Comparison of ENCODE assay signal across 10 cellular contexts in the genomic region with DNA sequence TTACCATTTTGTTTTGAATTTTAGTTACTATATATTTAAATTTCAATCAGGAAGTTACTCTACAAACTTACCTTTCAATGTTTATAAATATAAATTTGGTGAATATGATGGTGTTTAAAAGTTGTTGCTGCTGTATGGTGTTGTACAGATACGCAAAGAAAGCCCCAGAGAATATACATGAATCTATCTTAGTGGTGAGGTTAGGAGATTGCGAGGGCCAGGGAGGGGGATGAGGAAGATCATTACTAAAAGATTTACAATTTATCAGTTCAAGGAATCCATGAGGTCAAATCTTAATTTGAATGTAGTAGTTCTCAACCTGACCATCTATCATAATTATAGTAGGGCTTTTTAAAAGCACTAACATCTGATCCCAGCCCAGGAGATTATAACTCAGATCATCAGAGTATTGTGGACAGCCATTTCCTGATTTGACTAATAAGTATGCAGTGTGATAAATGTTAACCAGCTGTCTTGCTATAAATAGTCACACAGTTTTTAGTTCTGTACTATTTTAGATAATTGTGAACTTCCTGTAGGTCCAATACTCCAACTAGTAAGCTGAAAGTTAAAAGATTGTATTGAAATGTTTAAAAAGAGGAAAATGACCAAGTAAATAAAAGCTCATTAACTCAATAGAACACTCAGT. TPM values are rescaled to one million over a fixed set of nuclear protein-coding genes. Genes with fewer than 3 reads are reported as not detected.
DNase-seq lines count a peak whose midpoint lies in the region; ATAC-seq, FAIRE-seq and TF ChIP-seq lines count a peak whose summit lies in the region.
"Had no signal": no experiment of that assay in that cellular context is flagged by ENCODE, and none has a peak within 500 bp of the region (broad histone marks: within the 10 kb centered on the region; RNA-seq: fewer than 3 reads in every experiment).

No MANE protein-coding gene starts in this region.

- no peaks in the 10 kb centered on the region for H3K9me3 ChIP-seq in CD4-positive, alpha-beta memory T cell (ENCODE audit: control insufficient read depth in 1 of 2, low read length in 2 of 2)

- peak overlapping the region in 1 of 8 donors; percentile 1 for H3K4me3 Mint-ChIP-seq in CD4-positive, alpha-beta memory T cell
- no peak overlapping the region for H3K4me3 Mint-ChIP-seq in progenitor cell of endocrine pancreas (ENCODE audit: low read depth)

- TF ChIP-seq CTCF in progenitor cell of endocrine pancreas (IDR thresholded peaks at IDR 0.05; ENCODE audit: unreplicated experiment): no peak

- DNase-seq in CD4-positive, alpha-beta memory T cell: no peak
- DNase-seq in dermis blood vessel endothelial cell: peak; percentile 45
- DNase-seq in progenitor cell of endocrine pancreas (ENCODE audit: low spot score, unreplicated experiment): no peak
- DNase-seq in Ammon's horn (ENCODE audit: low spot score): no peak
- no peak for DNase-seq in urothelium cell line (ENCODE audit: low spot score)
- DNase-seq in NCI-H1092 treated with DMSO at 0.1 percent for 48 hours (lab: John Stamatoyannopoulos, UW): no peak
- DNase-seq: activated CD4-positive, CD25-positive, alpha-beta regulatory T cell treated with anti-CD3 and anti-CD28 coated beads, Interleukin-2, amount 50 U/mL, for 72 hours had no signal

- peaks cover 21 to 32% of the 10 kb centered on the region in 2 donors for H3K36me3 Mint-ChIP-seq in CD4-positive, alpha-beta memory T cell
- H3K36me3 Mint-ChIP-seq in progenitor cell of endocrine pancreas (ENCODE audit: insufficient read depth): peaks cover 17% of the 10 kb centered on the region

- H3K4me3 ChIP-seq in CD4-positive, alpha-beta memory T cell (ENCODE audit: low read length in 2 of 2): no peak overlapping the region

- H3K4me1 ChIP-seq in CD4-positive, alpha-beta memory T cell (ENCODE audit: insufficient read depth, low read length): peaks cover 20% of the 10 kb centered on the region

- no peaks in the 10 kb centered on the region for H3K9me3 Mint-ChIP-seq in CD4-positive, alpha-beta memory T cell
- no peaks in the 10 kb centered on the region for H3K9me3 Mint-ChIP-seq in progenitor cell of endocrine pancreas (ENCODE audit: low read depth)

- POLR2A ChIA-PET in CD4-positive, alpha-beta memory T cell (lab: Charles Lee; ENCODE audit: partially characterized antibody): interaction anchor here (1.3 kb wide), 1 partner anchor 65 kb away, joined by 3 read pairs; no protein-coding TSS in a partner anchor

- intact Hi-C loops in CD4-positive, alpha-beta memory T cell (cut with micrococcal nuclease): no loop called here

- H3K36me3 ChIP-seq in CD4-positive, alpha-beta memory T cell (ENCODE audit: insufficient read depth, low read length): no peaks in the 10 kb centered on the region

- CTCF ChIA-PET in CD4-positive, alpha-beta memory T cell (lab: Charles Lee; ENCODE audit: partially characterized antibody): interaction anchor here (1.0 to 8.9 kb wide), 7 partner anchors 10 to 176 kb away, joined by 3 to 102 read pairs (median 6); a partner anchor contains a TSS

- H3K27ac Mint-ChIP-seq in CD4-positive, alpha-beta memory T cell: peak overlapping the region; percentile 3 to 70 (median 36)
- H3K27ac Mint-ChIP-seq in progenitor cell of endocrine pancreas: no peak overlapping the region

- no peak overlapping the region for H3K27ac ChIP-seq in CD4-positive, alpha-beta memory T cell (ENCODE audit: low read depth, low read length)

- H3K4me1 Mint-ChIP-seq in CD4-positive, alpha-beta memory T cell: peaks cover 17 to 25% (median 20%) of the 10 kb centered on the region in 4 donors
- H3K4me1 Mint-ChIP-seq in progenitor cell of endocrine pancreas (ENCODE audit: low read depth): no peaks in the 10 kb centered on the region

- H3K27me3 Mint-ChIP-seq in CD4-positive, alpha-beta memory T cell: no peaks in the 10 kb centered on the region
- no peaks in the 10 kb centered on the region for H3K27me3 Mint-ChIP-seq in progenitor cell of endocrine pancreas

- ATAC-seq in GM19452 (IDR thresholded peaks at IDR 0.05; ENCODE audit: unreplicated experiment) (peak; percentile 83), HG03354 (IDR thresholded peaks at IDR 0.05; ENCODE audit: poor library complexity, severe bottlenecking, unreplicated experiment) (peak; percentile 92)

- no peak for FAIRE-seq in urothelium cell line (lab: Jason Lieb, UNC)

- H3K27me3 ChIP-seq in CD4-positive, alpha-beta memory T cell (ENCODE audit: insufficient read depth, low read length): no peaks in the 10 kb centered on the region

RNA-seq across cellular contexts. Expression of a gene that starts 23.6 kb away (rescaled TPM):
- 10 to 100 TPM; 19.9 to 20.9 TPM for total RNA-seq in CD4-positive, alpha-beta memory T cell
- 10 to 100 TPM in 1 of 2 donors, 1 to 10 TPM in 1; 8.8 to 15.5 TPM for polyA plus RNA-seq in CD4-positive, alpha-beta memory T cell
- 39.8 and 64.1 TPM in 2 replicates for total RNA-seq in dermis blood vessel endothelial cell
- total RNA-seq in progenitor cell of endocrine pancreas: 39.1 and 48.2 TPM in 2 replicates

RNA-seq across cellular contexts. Expression of a gene that starts 43.7 kb away (rescaled TPM):
- not detected for total RNA-seq in CD4-positive, alpha-beta memory T cell
- not detected for polyA plus RNA-seq in CD4-positive, alpha-beta memory T cell
- not detected in 2 replicates for total RNA-seq in dermis blood vessel endothelial cell
- total RNA-seq in progenitor cell of endocrine pancreas: not detected in 2 replicates
- total RNA-seq: liver had no signal
- polyA plus RNA-seq: liver had no signal
